Comparison of ENCODE assay signal across 22 cellular contexts in the genomic region with DNA sequence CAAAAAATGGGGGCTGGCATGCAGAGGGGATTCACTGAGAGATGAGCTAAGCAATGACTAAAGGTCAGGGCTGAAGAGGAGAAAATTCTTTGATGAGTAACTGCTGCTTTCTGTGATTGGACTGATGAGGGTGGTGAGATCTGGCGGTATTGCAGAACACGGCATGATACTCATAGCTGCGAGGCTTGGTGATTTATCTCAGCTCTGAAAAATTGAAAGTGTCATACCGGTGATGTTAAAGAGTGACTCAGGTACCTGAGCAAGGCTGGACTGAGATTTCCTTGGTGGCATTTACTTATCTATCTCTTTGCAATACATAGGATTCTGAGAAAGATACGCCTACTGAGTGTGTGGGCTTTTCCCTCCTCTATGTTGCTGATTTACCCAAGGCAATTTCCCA.
"Had no signal": no experiment of that assay in that cellular context is flagged by ENCODE, and none has a peak within 500 bp of the region (broad histone marks: within the 10 kb centered on the region; RNA-seq: fewer than 3 reads in every experiment).

No MANE protein-coding gene starts in this region.

- H3K36me3 Mint-ChIP-seq: activated naive CD8-positive, alpha-beta T cell; immature natural killer cell; naive thymus-derived CD4-positive, alpha-beta T cell had no signal

- H3K4me3 Mint-ChIP-seq: activated B cell treated with CpG ODN at 0.5 μM for 24 hours; activated CD4-positive, alpha-beta T cell treated with anti-CD3 and anti-CD28 coated beads, Interleukin-2, amount 10 ng/mL, durations not matched to agents 24 days and 14 days; activated naive CD8-positive, alpha-beta T cell; dendritic cell treated with granulocyte-macrophage colony-stimulating factor and Interleukin-4, amounts not matched to agents 40 ng/mL and 50 ng/mL, for 4 days; immature natural killer cell; naive thymus-derived CD4-positive, alpha-beta T cell; T-helper 17 cell had no signal

- H3K27ac Mint-ChIP-seq: activated B cell treated with CpG ODN at 0.5 μM for 24 hours; activated CD4-positive, alpha-beta T cell treated with anti-CD3 and anti-CD28 coated beads, Interleukin-2, amount 10 ng/mL, durations not matched to agents 24 days and 14 days; activated naive CD8-positive, alpha-beta T cell; dendritic cell treated with granulocyte-macrophage colony-stimulating factor and Interleukin-4, amounts not matched to agents 40 ng/mL and 50 ng/mL, for 4 days; immature natural killer cell; naive thymus-derived CD4-positive, alpha-beta T cell; T-helper 17 cell had no signal

- ATAC-seq: heart left ventricle; left lobe of liver; mucosa of descending colon; naive thymus-derived CD4-positive, alpha-beta T cell; T-helper 17 cell had no signal

- DNase-seq: activated B cell treated with CpG ODN at 0.5 μM for 24 hours; activated CD4-positive, alpha-beta T cell treated with anti-CD3 and anti-CD28 coated beads, Interleukin-2, amount 10 ng/mL, durations not matched to agents 24 days and 14 days; activated CD8-positive, alpha-beta memory T cell treated with anti-CD3 and anti-CD28 coated beads for 24 hours; activated gamma-delta T cell treated with Interleukin-2 at 50 U/mL for 16 hours; brain microvascular endothelial cell; cerebellar nuclear complex; effector memory CD4-positive, alpha-beta T cell; heart left ventricle; immature natural killer cell; mucosa of descending colon; naive thymus-derived CD4-positive, alpha-beta T cell; retina; stimulated activated CD4-positive, alpha-beta T cell treated with anti-CD3 and anti-CD28 coated beads, Interleukin-12 subunit alpha, Interleukin-12 subunit beta, amount 100 ng/mL, for 4 hours; stimulated activated CD4-positive, alpha-beta T cell treated with anti-CD3 and anti-CD28 coated beads, Interleukin-2, amount 100 ng/mL, for 24 hours; stomach; T-helper 17 cell had no signal

- H3K27me3 Mint-ChIP-seq: activated B cell treated with CpG ODN at 0.5 μM for 24 hours; activated CD4-positive, alpha-beta T cell treated with anti-CD3 and anti-CD28 coated beads, Interleukin-2, amount 10 ng/mL, durations not matched to agents 24 days and 14 days; activated naive CD8-positive, alpha-beta T cell; dendritic cell treated with granulocyte-macrophage colony-stimulating factor and Interleukin-4, amounts not matched to agents 40 ng/mL and 50 ng/mL, for 4 days; naive thymus-derived CD4-positive, alpha-beta T cell; T-helper 17 cell had no signal

- H3K4me3 ChIP-seq: heart left ventricle, mucosa of descending colon, stomach, thoracic aorta had no signal

- H3K27ac ChIP-seq: brain microvascular endothelial cell, heart left ventricle, neutrophil, parathyroid adenoma, stomach, thoracic aorta had no signal

- H3K4me1 Mint-ChIP-seq: activated CD4-positive, alpha-beta T cell treated with anti-CD3 and anti-CD28 coated beads, Interleukin-2, amount 10 ng/mL, durations not matched to agents 24 days and 14 days; immature natural killer cell; naive thymus-derived CD4-positive, alpha-beta T cell; T-helper 17 cell had no signal

- H3K9me3 Mint-ChIP-seq: activated B cell treated with CpG ODN at 0.5 μM for 24 hours; activated CD4-positive, alpha-beta T cell treated with anti-CD3 and anti-CD28 coated beads, Interleukin-2, amount 10 ng/mL, durations not matched to agents 24 days and 14 days had no signal
